7 cellular contexts compared by ENCODE assay signal in genomic region chr12:31104220-31104619, GRCh38. TPM values are rescaled to one million over a fixed set of nuclear protein-coding genes. Genes with fewer than 3 reads are reported as not detected.
DNase-seq lines count a peak whose midpoint lies in the region; ATAC-seq, FAIRE-seq and TF ChIP-seq lines count a peak whose summit lies in the region.
"Not testable (repeated sequence)": the region's sequence is repeated elsewhere in the genome, so short reads cannot be mapped to it uniquely, and the experiment has no call there.

No MANE protein-coding gene starts in this region.

- not testable (repeated sequence) for TF ChIP-seq CTCF in OCI-LY7 (conservative IDR thresholded peaks at IDR 0.05; ENCODE audit: low read length); endothelial cell of umbilical vein (IDR thresholded peaks at IDR 0.05; ENCODE audit: extremely low read depth in 1 of 2, insufficient read depth in 1 of 2, low read depth in 1 of 2, low read length in 2 of 2); HepG2 (CRISPR knock-in tag; IDR thresholded peaks at IDR 0.05); psoas muscle (IDR thresholded peaks at IDR 0.05)

- H3K4me3 Mint-ChIP-seq in activated naive CD4-positive, alpha-beta T cell treated with anti-CD3 and anti-CD28 coated beads, Interleukin-2, amount 10 ng/mL, durations not matched to agents 7 days and 5 days, result not testable (repeated sequence)

- in situ Hi-C loops in HepG2 (cut with HindIII; ENCODE audit: extremely low pct_ligation_motif_present, low pct_unique_long_range_greater_than_20kb), result not testable (repeated sequence)

- WGBS in HepG2 (ENCODE audit: low lambda C conversion rate), result 95% methylated on average over 4 of the region's 4 CpGs
- 52 to 69% (median 63%) methylated on average over 3 to 4 of the region's 4 CpGs for WGBS in psoas muscle, 3 donors

- H3K27ac Mint-ChIP-seq in activated naive CD4-positive, alpha-beta T cell treated with anti-CD3 and anti-CD28 coated beads, Interleukin-2, amount 10 ng/mL, durations not matched to agents 7 days and 5 days, result peak overlapping the region; percentile 33

- TSS peak; percentile 70 for BruUV-seq in OCI-LY7 (replicated peaks; lab: Mats Ljungman, UMichigan)
- BruUV-seq in endothelial cell of umbilical vein (replicated peaks; lab: Mats Ljungman, UMichigan), result TSS peak; percentile 76
- not testable (repeated sequence) for BruUV-seq in HepG2 (replicated peaks; lab: Mats Ljungman, UMichigan)

- not testable (repeated sequence) for H3K9me2 ChIP-seq in OCI-LY7 (ENCODE audit: insufficient read depth, low read length)

- not testable (repeated sequence) for TF ChIP-seq POLR2A in endothelial cell of umbilical vein (IDR thresholded peaks at IDR 0.05; ENCODE audit: low read depth, low read length); HepG2 (IDR thresholded peaks at IDR 0.05; ENCODE audit: insufficient read depth in 1 of 2, low read depth in 2 of 2, low read length in 2 of 2)

- TF ChIP-seq EP300 in HepG2 (IDR thresholded peaks at IDR 0.05; ENCODE audit: low read depth in 2 of 2, low read length in 2 of 2); HepG2 (CRISPR knock-in tag; IDR thresholded peaks at IDR 0.05; ENCODE audit: borderline replicate concordance): not testable (repeated sequence)

- intact Hi-C loops in OCI-LY7 (cut with micrococcal nuclease; ENCODE audit: unreplicated experiment); endothelial cell of umbilical vein (cut with micrococcal nuclease); HepG2 (cut with micrococcal nuclease; ENCODE audit: unreplicated experiment); psoas muscle (cut with DNase I): not testable (repeated sequence)

- not testable (repeated sequence) for H4K20me1 ChIP-seq in OCI-LY7 (ENCODE audit: insufficient read depth, low read length); endothelial cell of umbilical vein (replicated peaks; ENCODE audit: control insufficient read depth, extremely low read depth, insufficient read depth, low read length); HepG2 (ENCODE audit: insufficient read depth, low read length)

- DNase-seq in DMS 273 (lab: John Stamatoyannopoulos, UW; ENCODE audit: unreplicated experiment) (peak; percentile 44), HT1080 (ENCODE audit: low read depth) (peak; percentile 51)
- not testable (repeated sequence) for DNase-seq in OCI-LY7 (ENCODE audit: low spot score); activated naive CD4-positive, alpha-beta T cell treated with anti-CD3 and anti-CD28 coated beads, Interleukin-2, amount 10 ng/mL, durations not matched to agents 7 days and 5 days; endothelial cell of umbilical vein (ENCODE audit: low read depth, low spot score); HepG2 (ENCODE audit: low spot score); psoas muscle

- H3K4me1 Mint-ChIP-seq in activated naive CD4-positive, alpha-beta T cell treated with anti-CD3 and anti-CD28 coated beads, Interleukin-2, amount 10 ng/mL, durations not matched to agents 7 days and 5 days, result not testable (repeated sequence)

- TF ChIP-seq RAD21 in HepG2 (CRISPR knock-in tag; IDR thresholded peaks at IDR 0.05), result not testable (repeated sequence)

- peaks cover 24% of the 10 kb centered on the region for H3K36me3 ChIP-seq in OCI-LY7 (ENCODE audit: insufficient read depth, low read length)
- not testable (repeated sequence) for H3K36me3 ChIP-seq in endothelial cell of umbilical vein (ENCODE audit: control insufficient read depth in 2 of 2, extremely low read depth in 1 of 2, insufficient read depth in 2 of 2, low read length in 2 of 2); HepG2 (replicated peaks in 1 of 2; ENCODE audit: control insufficient read depth in 1 of 2, insufficient read depth in 2 of 2, low read length in 2 of 2); psoas muscle (ENCODE audit: insufficient read depth in 1 of 2, low read depth in 1 of 2)

- H3K4me2 ChIP-seq in OCI-LY7 (ENCODE audit: low read length); endothelial cell of umbilical vein (ENCODE audit: insufficient read depth, low read length); HepG2 (ENCODE audit: low read depth, low read length): not testable (repeated sequence)

- H3K36me3 Mint-ChIP-seq in activated naive CD4-positive, alpha-beta T cell treated with anti-CD3 and anti-CD28 coated beads, Interleukin-2, amount 10 ng/mL, durations not matched to agents 7 days and 5 days, result not testable (repeated sequence)

- H3K9me3 Mint-ChIP-seq in activated naive CD4-positive, alpha-beta T cell treated with anti-CD3 and anti-CD28 coated beads, Interleukin-2, amount 10 ng/mL, durations not matched to agents 7 days and 5 days, result not testable (repeated sequence)

- not testable (repeated sequence) for H3K9me3 ChIP-seq in OCI-LY7 (ENCODE audit: low read length); endothelial cell of umbilical vein (replicated peaks; ENCODE audit: control insufficient read depth, insufficient read depth, low read length); HepG2 (ENCODE audit: low read length); psoas muscle

- H3K9me1 ChIP-seq in endothelial cell of umbilical vein (replicated peaks; ENCODE audit: control insufficient read depth, extremely low read depth, insufficient read depth, low read length), result not testable (repeated sequence)

- not testable (repeated sequence) for H2AFZ ChIP-seq in OCI-LY7 (ENCODE audit: low read length); endothelial cell of umbilical vein (ENCODE audit: low read depth, low read length); HepG2 (ENCODE audit: low read length)

- dilution Hi-C loops in endothelial cell of umbilical vein (cut with MboI; ENCODE audit: extremely low pct_ligation_motif_present, low sequenced_read_pairs), result not testable (repeated sequence)

- H3K4me1 ChIP-seq in OCI-LY7 (ENCODE audit: insufficient read depth, low read length, poor library complexity, severe bottlenecking) (peaks cover 17% of the 10 kb centered on the region), HepG2 (ENCODE audit: insufficient read depth, low read length) (peaks cover 16% of the 10 kb centered on the region)
- H3K4me1 ChIP-seq in endothelial cell of umbilical vein (ENCODE audit: control insufficient read depth, extremely low read depth, insufficient read depth, low read length); psoas muscle: not testable (repeated sequence)

- not testable (repeated sequence) for H3K27me3 ChIP-seq in endothelial cell of umbilical vein (ENCODE audit: control insufficient read depth in 2 of 2, insufficient read depth in 2 of 2, low read length in 2 of 2); HepG2 (ENCODE audit: control insufficient read depth in 1 of 2, insufficient read depth in 2 of 2, low read length in 2 of 2); psoas muscle (ENCODE audit: insufficient read depth in 3 of 3, low read length in 2 of 3)

- not testable (repeated sequence) for FAIRE-seq in endothelial cell of umbilical vein (lab: Jason Lieb, UNC); HepG2 (lab: Jason Lieb, UNC)

- POLR2A ChIA-PET in OCI-LY7 (lab: Charles Lee); endothelial cell of umbilical vein (lab: Charles Lee); HepG2 (lab: Yijun Ruan, JAX): not testable (repeated sequence)

- ATAC-seq in HepG2, result not testable (repeated sequence)
- peak in 3 of 4 donors; percentile 26 to 45 (median 41) for ATAC-seq in psoas muscle

- H3K9ac ChIP-seq in endothelial cell of umbilical vein (replicated peaks; ENCODE audit: extremely low read depth, insufficient read depth, low read length); HepG2 (ENCODE audit: insufficient read depth, low read depth, low read length): not testable (repeated sequence)

- not testable (repeated sequence) for H3K27me3 Mint-ChIP-seq in activated naive CD4-positive, alpha-beta T cell treated with anti-CD3 and anti-CD28 coated beads, Interleukin-2, amount 10 ng/mL, durations not matched to agents 7 days and 5 days

- CTCF ChIA-PET in OCI-LY7 (lab: Charles Lee; ENCODE audit: unreplicated experiment); activated naive CD4-positive, alpha-beta T cell treated with anti-CD3 and anti-CD28 coated beads, Interleukin-2, amount 10 ng/mL, durations not matched to agents 7 days and 5 days (lab: Charles Lee); endothelial cell of umbilical vein (lab: Charles Lee); HepG2 (lab: Yijun Ruan, JAX; ENCODE audit: low intra/inter-chr PET ratio, low total read pairs): not testable (repeated sequence)

- not testable (repeated sequence) for H3K79me2 ChIP-seq in OCI-LY7 (ENCODE audit: insufficient read depth, low read depth, low read length); endothelial cell of umbilical vein (ENCODE audit: control insufficient read depth, insufficient read depth, low read length); HepG2 (ENCODE audit: insufficient read depth, low read length)

- H3K4me3 ChIP-seq in OCI-LY7 (ENCODE audit: low read depth, low read length, poor library complexity, severe bottlenecking); endothelial cell of umbilical vein (replicated peaks in 1 of 3; ENCODE audit: insufficient read depth in 1 of 3, low read depth in 1 of 3, low read length in 3 of 3); HepG2 (replicated peaks in 1 of 3; ENCODE audit: insufficient read depth in 1 of 3, low read depth in 2 of 3, low read length in 3 of 3); psoas muscle: not testable (repeated sequence)

- H3K27ac ChIP-seq in OCI-LY7 (ENCODE audit: low read depth, low read length, poor library complexity, severe bottlenecking); endothelial cell of umbilical vein (ENCODE audit: insufficient read depth, low read depth, low read length); HepG2 (ENCODE audit: extremely low read length, insufficient read depth, low read length); psoas muscle: not testable (repeated sequence)

RNA-seq across cellular contexts. Expression of gene DDX11, which starts 30.6 kb away (rescaled TPM):
- total RNA-seq in HT1080 (2014; rRNA removed; shearing (Covaris generic)), result 38.2 and 41.1 TPM in 2 replicates
- polyA plus RNA-seq in HT1080 (2015; cell fraction: cytosol; rRNA removed), result 19.0 and 20.6 TPM in 2 replicates
- polyA plus RNA-seq in HT1080 (2015; cell fraction: nucleus; rRNA removed), result 186 and 190 TPM in 2 replicates
- 170 and 189 TPM in 2 replicates for total RNA-seq in OCI-LY7 (2014; rRNA removed; shearing (Covaris generic))
- total RNA-seq in OCI-LY7 (2022) (262 and 315 TPM in 2 replicates), endothelial cell of umbilical vein (71.4 and 78.3 TPM in 2 replicates), HepG2 (2016; rRNA removed; fragmentation: Illumina TruSeq; extraction: Trizol) (17.1 and 40.8 TPM in 2 replicates), psoas muscle (10 to 100 TPM in 3 of 4 donors, 1 to 10 TPM in 1; 4.8 to 19.2 (median 15.9) TPM)
- polyA plus RNA-seq in endothelial cell of umbilical vein (19.4 and 20.8 TPM in 2 replicates), HepG2 (2011; rRNA removed) (23.9 and 24.2 TPM in 2 replicates), psoas muscle (1 to 10 TPM; 4.5 to 6.8 (median 6.2) TPM)
- 12.3 and 14.9 TPM in 2 replicates for polyA plus RNA-seq in endothelial cell of umbilical vein (2011; cell fraction: cytosol; rRNA removed)
- polyA plus RNA-seq in endothelial cell of umbilical vein (2011; cell fraction: nucleus; rRNA removed), result 201 and 241 TPM in 2 replicates
- 13.7 and 19.9 TPM in 2 replicates for polyA plus RNA-seq in endothelial cell of umbilical vein (2012)
- 31.8 and 48.0 TPM in 2 replicates for polyA minus RNA-seq in endothelial cell of umbilical vein
- 30.7 TPM for polyA minus RNA-seq in endothelial cell of umbilical vein (2011; cell fraction: cytosol; rRNA and poly(A)+ RNA removed)
- polyA minus RNA-seq in endothelial cell of umbilical vein (2011; cell fraction: nucleus; rRNA and poly(A)+ RNA removed), result 46.6 and 65.3 TPM in 2 replicates
- total RNA-seq in HepG2 (2016; cell fraction: cytosol; rRNA removed; fragmentation: Illumina TruSeq; extraction: Trizol; ENCODE audit: low read depth), result 28.6 and 29.4 TPM in 2 replicates
- 16.0 and 40.8 TPM in 2 replicates for total RNA-seq in HepG2 (2016; cell fraction: insoluble cytoplasmic fraction; rRNA removed; fragmentation: Illumina TruSeq; extraction: Trizol)
- 14.9 and 18.5 TPM in 2 replicates for total RNA-seq in HepG2 (2016; cell fraction: membrane; rRNA removed; fragmentation: Illumina TruSeq; extraction: Trizol)
- 76.9 and 82.6 TPM in 2 replicates for total RNA-seq in HepG2 (2016; cell fraction: nucleus; rRNA removed; fragmentation: Illumina TruSeq; extraction: Trizol)
- 5.5 and 6.3 TPM in 2 replicates for polyA plus RNA-seq in HepG2 (2011; cell fraction: cytosol; rRNA removed)
- polyA plus RNA-seq in HepG2 (2011; cell fraction: nucleus; rRNA removed), result 172 and 221 TPM in 2 replicates
- 22.4 and 23.6 TPM in 2 replicates for polyA plus RNA-seq in HepG2 (2012)
- polyA plus RNA-seq in HepG2 (2016; cell fraction: cytosol; fragmentation: Illumina TruSeq; extraction: Trizol; ENCODE audit: low read depth), result 2.2 TPM in 2 replicates
- polyA plus RNA-seq in HepG2 (2016; cell fraction: insoluble cytoplasmic fraction; fragmentation: Illumina TruSeq; extraction: Trizol; ENCODE audit: low read depth), result 8.7 and 11.8 TPM in 2 replicates
- polyA plus RNA-seq in HepG2 (2016; cell fraction: membrane; fragmentation: Illumina TruSeq; extraction: Trizol; ENCODE audit: low read depth), result 2.6 and 3.4 TPM in 2 replicates
- 133 and 148 TPM in 2 replicates for polyA plus RNA-seq in HepG2 (2016; cell fraction: nucleus; fragmentation: Illumina TruSeq; extraction: Trizol; ENCODE audit: insufficient read depth, low read depth)
- polyA minus RNA-seq in HepG2 (2011; rRNA and poly(A)+ RNA removed; ENCODE audit: low replicate concordance), result 27.7 and 88.8 TPM in 2 replicates
- 6.9 and 7.2 TPM in 2 replicates for polyA minus RNA-seq in HepG2 (2011; cell fraction: cytosol; rRNA and poly(A)+ RNA removed)
- 83.3 and 93.6 TPM in 2 replicates for polyA minus RNA-seq in HepG2 (2011; cell fraction: nucleus; rRNA and poly(A)+ RNA removed)
